ENCODE assay signal across 8 cellular contexts in the genomic region with DNA sequence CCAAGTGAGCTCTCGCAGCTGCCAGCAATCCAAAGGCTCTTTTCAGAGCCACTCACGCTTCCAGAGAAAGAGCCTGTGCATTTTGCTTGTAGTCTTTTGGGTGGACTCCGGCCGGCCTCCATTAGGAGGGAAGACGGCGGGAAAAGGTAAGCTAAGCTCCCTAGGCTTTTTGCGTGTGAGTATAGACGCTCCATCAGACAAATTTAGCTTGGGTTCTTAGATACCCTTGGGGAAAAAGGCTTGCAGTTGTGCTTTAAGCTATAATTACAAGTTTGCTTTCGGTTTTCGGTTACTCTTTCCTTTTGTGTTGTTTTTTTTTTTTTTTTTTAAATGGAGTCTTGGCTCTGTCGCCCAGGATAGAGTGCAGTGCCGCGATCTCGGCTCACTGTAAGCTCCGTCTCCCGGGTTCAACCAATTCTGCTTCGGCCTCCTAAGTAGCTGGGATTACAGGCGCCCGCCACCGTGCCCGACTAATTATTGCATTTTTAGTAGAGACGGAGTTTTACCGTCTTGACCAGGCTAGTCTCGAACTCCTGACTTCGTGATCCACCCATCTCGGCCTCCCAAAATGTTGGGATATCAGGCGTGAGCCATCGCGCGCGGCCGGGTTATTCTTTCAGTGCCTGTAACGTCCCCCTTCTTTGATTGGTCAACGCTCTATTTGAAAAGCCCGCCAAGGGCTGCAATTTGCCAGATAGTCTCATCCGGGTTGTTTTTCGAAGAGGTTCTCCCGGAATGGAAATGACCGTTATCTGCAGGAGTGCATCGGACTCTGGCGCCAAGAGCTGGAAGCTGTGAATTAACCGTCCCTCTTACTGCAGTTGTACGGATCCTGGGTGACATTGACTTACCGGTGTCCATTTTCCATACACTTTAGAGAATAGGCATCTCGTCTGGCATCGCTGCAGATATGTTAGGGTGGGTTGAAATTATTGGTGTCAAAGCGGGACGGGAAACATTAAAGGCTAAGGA. TPM values are rescaled to one million over a fixed set of nuclear protein-coding genes. Genes with fewer than 3 reads are reported as not detected.
DNase-seq lines count a peak whose midpoint lies in the region; ATAC-seq, FAIRE-seq and TF ChIP-seq lines count a peak whose summit lies in the region.

No MANE protein-coding gene starts in this region.

- under 1% methylated on average over 38 of the region's 48 CpGs for WGBS in A549 (ENCODE audit: missing lambda C conversion rate)

- H3K27ac Mint-ChIP-seq in WTC11, result no peak overlapping the region; the same call in none of the 2 replicates

- TF ChIP-seq POLR2A in A549 (IDR thresholded peaks at IDR 0.05; ENCODE audit: low read length), result peak; percentile 13; the same call in 1 of the 2 replicates

- peak; percentile 56 to 90 for DNase-seq in A549 (ENCODE audit: low read depth in 1 of 2, low spot score in 1 of 2)
- DNase-seq in NCI-H2196 (lab: John Stamatoyannopoulos, UW; ENCODE audit: unreplicated experiment), result peak; percentile 93
- peak; percentile 68 for DNase-seq in WTC11 (ENCODE audit: low spot score)
- peak; percentile 97 for DNase-seq in cerebellar cortex (ENCODE audit: low spot score)
- DNase-seq in islet precursor cell, result peak; percentile 95
- DNase-seq in smooth muscle cell of the brain vasculature (ENCODE audit: low read depth, low spot score), result peak; percentile 81
- DNase-seq in HuH-7 (ENCODE audit: low spot score), result no peak

- peaks cover 21% of the 10 kb centered on the region for H3K4me1 ChIP-seq in A549

- H3K4me3 Mint-ChIP-seq in WTC11, result no peak overlapping the region

- peak overlapping the region; percentile 91 to 97 for H3K27ac ChIP-seq in A549

- no peaks in the 10 kb centered on the region for H3K9me3 Mint-ChIP-seq in WTC11

- POLR2A ChIA-PET in A549 (lab: Yijun Ruan, JAX), result interaction anchor here (0.7 to 6.1 kb wide), 17 partner anchors 25 to 1868 kb away, joined by 3 to 270 read pairs (median 10); a partner anchor contains a TSS
- POLR2A ChIA-PET in WTC11 (lab: Charles Lee), result interaction anchor here (0.6 to 6.6 kb wide), 36 partner anchors 11 to 1873 kb away, joined by 3 to 817 read pairs (median 13); partner anchors contain the start of genes ZSCAN26 and ZSCAN31

- peaks cover 43% of the 10 kb centered on the region for H3K4me1 Mint-ChIP-seq in WTC11

- peaks cover 8% of the 10 kb centered on the region for H3K36me3 Mint-ChIP-seq in WTC11

- no peak for TF ChIP-seq CTCF in A549 (IDR thresholded peaks at IDR 0.05)
- no peak for TF ChIP-seq CTCF in WTC11 (IDR thresholded peaks at IDR 0.05)

- no peaks in the 10 kb centered on the region for H3K9me3 ChIP-seq in A549

- peak overlapping the region; percentile 87 for H3K4me2 ChIP-seq in A549

- ATAC-seq in A549 (peak; percentile 45 to 51), GM21447 (IDR thresholded peaks at IDR 0.05; ENCODE audit: unreplicated experiment) (peak; percentile 15), WTC11 (no peak)

- CTCF ChIA-PET in A549 (lab: Yijun Ruan, JAX), result interaction anchor here (0.7 to 4.6 kb wide), 20 partner anchors 13 to 706 kb away, joined by 3 to 40 read pairs (median 5); a partner anchor contains a TSS
- CTCF ChIA-PET in WTC11 (lab: Charles Lee), result interaction anchor here (0.9 to 2.2 kb wide), 9 partner anchors 22 to 223 kb away, joined by 3 to 8 read pairs (median 5); a partner anchor contains a TSS

- no peak for TF ChIP-seq EP300 in A549 (IDR thresholded peaks at IDR 0.05)

- peak overlapping the region; percentile 64 for H3K4me3 ChIP-seq in A549

- FAIRE-seq in A549 (lab: Jason Lieb, UNC), result no peak

- no peaks in the 10 kb centered on the region; the same call in 1 of the 2 replicates for H3K27me3 Mint-ChIP-seq in WTC11 (ENCODE audit: low read depth)

- TF ChIP-seq RAD21 in A549 (conservative IDR thresholded peaks at IDR 0.05 in 1 of 2, IDR thresholded peaks at IDR 0.05 in 1 of 2), result no peak

TF ChIP-seq in A549, 52 proteins besides CTCF, POLR2A, EP300 and RAD21:
- TF ChIP-seq MAX (IDR thresholded peaks at IDR 0.05), result peak; percentile 31
- no peak for TF ChIP-seq ZNF302 (CRISPR knock-in tag; IDR thresholded peaks at IDR 0.05)
- TF ChIP-seq MYC (IDR thresholded peaks at IDR 0.05; ENCODE audit: borderline replicate concordance, low read length), result no peak
- no peak for TF ChIP-seq SREBF2 (IDR thresholded peaks at IDR 0.05)
- TF ChIP-seq, protein P1, sequence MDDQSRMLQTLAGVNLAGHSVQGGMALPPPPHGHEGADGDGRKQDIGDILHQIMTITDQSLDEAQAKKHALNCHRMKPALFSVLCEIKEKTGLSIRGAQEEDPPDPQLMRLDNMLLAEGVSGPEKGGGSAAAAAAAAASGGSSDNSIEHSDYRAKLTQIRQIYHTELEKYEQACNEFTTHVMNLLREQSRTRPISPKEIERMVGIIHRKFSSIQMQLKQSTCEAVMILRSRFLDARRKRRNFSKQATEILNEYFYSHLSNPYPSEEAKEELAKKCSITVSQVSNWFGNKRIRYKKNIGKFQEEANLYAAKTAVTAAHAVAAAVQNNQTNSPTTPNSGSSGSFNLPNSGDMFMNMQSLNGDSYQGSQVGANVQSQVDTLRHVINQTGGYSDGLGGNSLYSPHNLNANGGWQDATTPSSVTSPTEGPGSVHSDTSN (IDR thresholded peaks at IDR 0.05), result no peak
- TF ChIP-seq RNF2 (IDR thresholded peaks at IDR 0.05; ENCODE audit: borderline replicate concordance, low read depth), result no peak
- TF ChIP-seq JUNB (IDR thresholded peaks at IDR 0.05), result no peak
- TF ChIP-seq JUN (IDR thresholded peaks at IDR 0.05), result peak in 1 of 2 experiments; percentile 31; a peak in 2 of 5 replicates
- TF ChIP-seq, protein P2, sequence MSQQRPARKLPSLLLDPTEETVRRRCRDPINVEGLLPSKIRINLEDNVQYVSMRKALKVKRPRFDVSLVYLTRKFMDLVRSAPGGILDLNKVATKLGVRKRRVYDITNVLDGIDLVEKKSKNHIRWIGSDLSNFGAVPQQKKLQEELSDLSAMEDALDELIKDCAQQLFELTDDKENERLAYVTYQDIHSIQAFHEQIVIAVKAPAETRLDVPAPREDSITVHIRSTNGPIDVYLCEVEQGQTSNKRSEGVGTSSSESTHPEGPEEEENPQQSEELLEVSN (IDR thresholded peaks at IDR 0.05; ENCODE audit: borderline replicate concordance, low read depth), result peak; percentile 75; the same call in 1 of the 2 replicates
- no peak for TF ChIP-seq EHMT2 (IDR thresholded peaks at IDR 0.05; ENCODE audit: low read depth)

TF ChIP-seq in WTC11, 78 proteins besides CTCF, POLR2A, EP300 and RAD21 (continues in another document):
- TF ChIP-seq ZNF263 (CRISPR knock-in tag; IDR thresholded peaks at IDR 0.05; ENCODE audit: low read depth) (no peak), HMGA2 (CRISPR knock-in tag; IDR thresholded peaks at IDR 0.05) (no peak), GRHL2 (CRISPR knock-in tag; IDR thresholded peaks at IDR 0.05; ENCODE audit: insufficient replicate concordance, severe bottlenecking) (no peak), ELF4 (CRISPR knock-in tag; IDR thresholded peaks at IDR 0.05; ENCODE audit: low read depth) (0 out of 2 replicates have a peak, but pooled peaks have one; percentile 71), EMX1 (CRISPR knock-in tag; IDR thresholded peaks at IDR 0.05) (peak; percentile 58), SP1 (CRISPR knock-in tag; conservative IDR thresholded peaks at IDR 0.05) (0 out of 2 replicates have a peak, but pooled peaks have one; percentile 30)
- TF ChIP-seq, protein P3, sequence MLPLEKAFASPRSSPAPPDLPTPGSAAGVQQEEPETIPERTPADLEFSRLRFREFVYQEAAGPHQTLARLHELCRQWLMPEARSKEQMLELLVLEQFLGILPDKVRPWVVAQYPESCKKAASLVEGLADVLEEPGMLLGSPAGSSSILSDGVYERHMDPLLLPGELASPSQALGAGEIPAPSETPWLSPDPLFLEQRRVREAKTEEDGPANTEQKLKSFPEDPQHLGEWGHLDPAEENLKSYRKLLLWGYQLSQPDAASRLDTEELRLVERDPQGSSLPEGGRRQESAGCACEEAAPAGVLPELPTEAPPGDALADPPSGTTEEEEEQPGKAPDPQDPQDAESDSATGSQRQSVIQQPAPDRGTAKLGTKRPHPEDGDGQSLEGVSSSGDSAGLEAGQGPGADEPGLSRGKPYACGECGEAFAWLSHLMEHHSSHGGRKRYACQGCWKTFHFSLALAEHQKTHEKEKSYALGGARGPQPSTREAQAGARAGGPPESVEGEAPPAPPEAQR (CRISPR knock-in tag; IDR thresholded peaks at IDR 0.05), result no peak
- TF ChIP-seq, protein P4, sequence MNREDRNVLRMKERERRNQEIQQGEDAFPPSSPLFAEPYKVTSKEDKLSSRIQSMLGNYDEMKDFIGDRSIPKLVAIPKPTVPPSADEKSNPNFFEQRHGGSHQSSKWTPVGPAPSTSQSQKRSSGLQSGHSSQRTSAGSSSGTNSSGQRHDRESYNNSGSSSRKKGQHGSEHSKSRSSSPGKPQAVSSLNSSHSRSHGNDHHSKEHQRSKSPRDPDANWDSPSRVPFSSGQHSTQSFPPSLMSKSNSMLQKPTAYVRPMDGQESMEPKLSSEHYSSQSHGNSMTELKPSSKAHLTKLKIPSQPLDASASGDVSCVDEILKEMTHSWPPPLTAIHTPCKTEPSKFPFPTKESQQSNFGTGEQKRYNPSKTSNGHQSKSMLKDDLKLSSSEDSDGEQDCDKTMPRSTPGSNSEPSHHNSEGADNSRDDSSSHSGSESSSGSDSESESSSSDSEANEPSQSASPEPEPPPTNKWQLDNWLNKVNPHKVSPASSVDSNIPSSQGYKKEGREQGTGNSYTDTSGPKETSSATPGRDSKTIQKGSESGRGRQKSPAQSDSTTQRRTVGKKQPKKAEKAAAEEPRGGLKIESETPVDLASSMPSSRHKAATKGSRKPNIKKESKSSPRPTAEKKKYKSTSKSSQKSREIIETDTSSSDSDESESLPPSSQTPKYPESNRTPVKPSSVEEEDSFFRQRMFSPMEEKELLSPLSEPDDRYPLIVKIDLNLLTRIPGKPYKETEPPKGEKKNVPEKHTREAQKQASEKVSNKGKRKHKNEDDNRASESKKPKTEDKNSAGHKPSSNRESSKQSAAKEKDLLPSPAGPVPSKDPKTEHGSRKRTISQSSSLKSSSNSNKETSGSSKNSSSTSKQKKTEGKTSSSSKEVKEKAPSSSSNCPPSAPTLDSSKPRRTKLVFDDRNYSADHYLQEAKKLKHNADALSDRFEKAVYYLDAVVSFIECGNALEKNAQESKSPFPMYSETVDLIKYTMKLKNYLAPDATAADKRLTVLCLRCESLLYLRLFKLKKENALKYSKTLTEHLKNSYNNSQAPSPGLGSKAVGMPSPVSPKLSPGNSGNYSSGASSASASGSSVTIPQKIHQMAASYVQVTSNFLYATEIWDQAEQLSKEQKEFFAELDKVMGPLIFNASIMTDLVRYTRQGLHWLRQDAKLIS (CRISPR knock-in tag; IDR thresholded peaks at IDR 0.05; ENCODE audit: borderline replicate concordance), result no peak

RNA-seq across cellular contexts. Expression of gene OR2B2, which starts 18.1 kb away (rescaled TPM):
- polyA plus RNA-seq in A549 (2011; rRNA removed) (not detected in 2 replicates), A549 (2017; fragmentation: RNase III; extraction: RNeasy Plus Mini Kit Qiagen cat#74134 plus additional on column Dnase treatment) (not detected in 3 replicates)
- polyA plus RNA-seq in A549 (2012; cell fraction: cytosol; rRNA removed), result not detected in 2 replicates
- not detected in 2 replicates for polyA plus RNA-seq in A549 (2012; cell fraction: nucleus; rRNA removed)
- polyA minus RNA-seq in A549 (2011; rRNA and poly(A)+ RNA removed), result not detected in 2 replicates
- total RNA-seq in WTC11 (2021), result not detected in 3 replicates

Comparison
In these comparisons a context has a peak if more than half of its experiments do, and no peak if none do; other contexts are left out.
1. Of the 8 proteins assayed by ChIP-seq in both WTC11 and A549: peak only in WTC11: HMGXB4; only in A549: MAX; in both: none; in neither: 5; mixed calls (peak in some experiments, not most) for 1.